In genomic region chr4:133600008-133600407, GRCh38 we compare ENCODE assay signal across 24 cellular contexts.
"Had no signal": no experiment of that assay in that cellular context is flagged by ENCODE, and none has a peak within 500 bp of the region (broad histone marks: within the 10 kb centered on the region; RNA-seq: fewer than 3 reads in every experiment).

No MANE protein-coding gene starts in this region.

- H3K4me2 ChIP-seq: hepatocyte had no signal

- H3K9me3 ChIP-seq: lower lobe of right lung, prostate gland, thoracic aorta, vagina had no signal

- DNase-seq: activated B cell treated with CpG ODN at 0.5 μM for 24 hours; activated CD4-positive, alpha-beta T cell treated with anti-CD3 and anti-CD28 coated beads for 4 hours; activated CD4-positive, alpha-beta T cell treated with anti-CD3 and anti-CD28 coated beads, Interleukin-2, amount 50 U/mL, for 48 hours; activated CD8-positive, alpha-beta memory T cell treated with anti-CD3 and anti-CD28 coated beads, Interleukin-2, amount 50 U/mL, for 48 hours; activated naive CD4-positive, alpha-beta T cell; activated naive CD8-positive, alpha-beta T cell treated with anti-CD3 and anti-CD28 coated beads for 36 hours; activated T-cell treated with anti-CD3 and anti-CD28 coated beads, Interleukin-2, amount 50 U/mL, for 4 hours; central memory CD4-positive, alpha-beta T cell; dermis blood vessel endothelial cell; effector CD8-positive, alpha-beta T cell; foreskin melanocyte; immature natural killer cell; lower lobe of right lung; naive B cell; stimulated activated CD4-positive, alpha-beta T cell treated with anti-CD3 and anti-CD28 coated beads, Interleukin-4, amount 100 ng/mL, for 24 hours; stimulated activated naive CD4-positive, alpha-beta T cell treated with Interleukin-2 at 50 U/mL for 16 hours had no signal

- H2AFZ ChIP-seq: hepatocyte had no signal

- H3K36me3 ChIP-seq: lower lobe of right lung, prostate gland, thoracic aorta, vagina had no signal

- H3K27ac Mint-ChIP-seq: activated B cell treated with CpG ODN at 0.5 μM for 24 hours; activated naive CD8-positive, alpha-beta T cell treated with anti-CD3 and anti-CD28 coated beads for 36 hours; activated T-helper 2 cell treated with anti-CD3 and anti-CD28 coated beads, Interferon-gamma antibody, Interleukin-2, Interleukin-4, amounts not matched to agents 10 μg/mL and 5 μg/mL and 100 μg/mL, durations not matched to agents 14 hours and 24 hours and 36 hours; immature natural killer cell; type B pancreatic cell had no signal

- H3K4me1 ChIP-seq: lower lobe of right lung, prostate gland, vagina had no signal

- H3K9me3 Mint-ChIP-seq: activated naive CD8-positive, alpha-beta T cell treated with anti-CD3 and anti-CD28 coated beads for 36 hours had no signal

- H3K36me3 Mint-ChIP-seq: activated naive CD8-positive, alpha-beta T cell treated with anti-CD3 and anti-CD28 coated beads for 36 hours; naive B cell; type B pancreatic cell had no signal

- H3K4me1 Mint-ChIP-seq: activated B cell treated with CpG ODN at 0.5 μM for 24 hours; activated naive CD8-positive, alpha-beta T cell treated with anti-CD3 and anti-CD28 coated beads for 36 hours; immature natural killer cell; naive B cell had no signal

- H3K27me3 Mint-ChIP-seq: activated B cell treated with CpG ODN at 0.5 μM for 24 hours; activated naive CD8-positive, alpha-beta T cell treated with anti-CD3 and anti-CD28 coated beads for 36 hours; naive B cell; type B pancreatic cell had no signal

- H3K4me3 Mint-ChIP-seq: activated B cell treated with CpG ODN at 0.5 μM for 24 hours; activated naive CD8-positive, alpha-beta T cell treated with anti-CD3 and anti-CD28 coated beads for 36 hours; activated T-cell treated with anti-CD3 and anti-CD28 coated beads, Interleukin-2, amount 50 U/mL, for 4 hours; immature natural killer cell; naive B cell; neural crest cell; type B pancreatic cell had no signal

- H3K27me3 ChIP-seq: hepatocyte, vagina had no signal

- H3K79me2 ChIP-seq: hepatocyte had no signal

- H3K27ac ChIP-seq: hepatocyte, lower lobe of right lung, prostate gland, thoracic aorta, vagina had no signal

- H3K4me3 ChIP-seq: hepatocyte, lower lobe of right lung, prostate gland, thoracic aorta, vagina had no signal

- ATAC-seq: activated T-cell treated with anti-CD3 and anti-CD28 coated beads, Interleukin-2, amount 50 U/mL, for 4 hours; left lobe of liver; lower lobe of right lung had no signal
